ENCODE assay signal across 17 cellular contexts in the genomic region with DNA sequence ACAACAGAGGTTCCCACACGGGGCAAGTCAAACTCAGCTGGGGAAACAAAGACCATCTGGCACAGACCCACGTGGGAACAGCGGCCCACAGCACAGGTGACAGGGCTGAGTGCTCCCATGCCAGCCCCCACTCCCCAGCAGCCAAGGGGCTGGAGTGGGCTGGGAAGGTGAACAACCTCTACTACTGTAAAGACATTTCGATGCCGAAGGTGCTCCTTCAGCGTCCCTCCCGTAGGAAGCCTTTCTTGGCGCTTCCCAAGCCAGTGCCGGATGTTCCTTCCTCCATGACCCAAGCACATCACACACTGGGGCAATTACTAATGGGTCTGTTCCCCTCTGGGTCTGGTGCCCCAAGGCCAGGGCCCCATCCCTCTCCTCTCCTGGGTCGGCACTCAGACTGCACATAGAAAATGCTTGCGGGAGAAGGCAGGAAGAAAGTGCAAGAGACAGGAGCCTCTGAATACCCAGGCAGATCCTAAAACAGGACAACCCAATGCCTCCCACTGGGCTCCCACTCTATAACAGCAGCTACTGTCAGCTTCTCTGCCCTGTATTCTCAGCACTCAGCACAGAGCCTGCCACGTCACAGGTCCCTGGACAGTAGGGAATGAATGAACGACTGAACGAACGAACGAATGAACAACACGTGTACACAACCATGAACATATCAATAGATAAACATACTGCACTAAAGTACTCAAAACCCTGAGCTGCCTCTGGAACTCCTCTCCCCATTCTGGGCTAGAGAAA.
DNase-seq lines count a peak whose midpoint lies in the region; ATAC-seq and TF ChIP-seq lines count a peak whose summit lies in the region.
"Had no signal": no experiment of that assay in that cellular context is flagged by ENCODE, and none has a peak within 500 bp of the region (broad histone marks: within the 10 kb centered on the region; RNA-seq: fewer than 3 reads in every experiment).

No MANE protein-coding gene starts in this region.

- no peak for ATAC-seq in GM21786 (IDR thresholded peaks at IDR 0.05; ENCODE audit: unreplicated experiment)
- ATAC-seq in GM18498 (IDR thresholded peaks at IDR 0.05; ENCODE audit: unreplicated experiment) = no peak
- ATAC-seq: activated CD4-positive, CD25-positive, alpha-beta regulatory T cell treated with anti-CD3 and anti-CD28 coated beads, Interleukin-2, amount 50 U/mL, for 24 hours had no signal

- POLR2A ChIA-PET in A673 (lab: Charles Lee; ENCODE audit: low non-redundant PET) = no interaction called here

- TF ChIP-seq POLR2A in sigmoid colon (IDR thresholded peaks at IDR 0.05) = no peak

- H3K9me3 ChIP-seq in A673 (ENCODE audit: low read depth, low read length, poor library complexity, severe bottlenecking) (no peaks in the 10 kb centered on the region), Loucy (ENCODE audit: insufficient read depth, low read depth, low read length) (no peaks in the 10 kb centered on the region), sigmoid colon (no peaks in the 10 kb centered on the region)

- no peaks in the 10 kb centered on the region for H3K9me2 ChIP-seq in Loucy (replicated peaks; ENCODE audit: low read depth, low read length)

- H3K36me3 ChIP-seq in A673 (ENCODE audit: insufficient read depth, low read length, poor library complexity, severe bottlenecking) (no peaks in the 10 kb centered on the region), Loucy (ENCODE audit: insufficient read depth, low read length) (no peaks in the 10 kb centered on the region), sigmoid colon (peaks cover 0 to 9% (median under 1%) of the 10 kb centered on the region in 4 donors)

- no peak overlapping the region for H3K4me2 ChIP-seq in Loucy (ENCODE audit: low read depth, low read length, poor library complexity, severe bottlenecking)

- BruUV-seq in A673 (replicated peaks; lab: Mats Ljungman, UMichigan) = no TSS peak

- no peak overlapping the region for H3K4me3 ChIP-seq in A673 (ENCODE audit: low read depth, low read length, poor library complexity, severe bottlenecking)
- H3K4me3 ChIP-seq in Loucy (ENCODE audit: low read length, poor library complexity, severe bottlenecking) = no peak overlapping the region
- H3K4me3 ChIP-seq in sigmoid colon = no peak overlapping the region

- H3K9ac ChIP-seq in Loucy (ENCODE audit: low read depth, low read length, poor library complexity, severe bottlenecking) = peak overlapping the region; percentile 55

- H3K27ac ChIP-seq in A673 (ENCODE audit: low read depth, low read length, poor library complexity, severe bottlenecking) = peak overlapping the region; percentile 70
- peak overlapping the region in 3 of 4 donors; percentile 70 to 76 (median 76) for H3K27ac ChIP-seq in sigmoid colon

- H3K4me1 ChIP-seq in A673 (ENCODE audit: insufficient read depth, low read length, poor library complexity, severe bottlenecking) (peaks cover 28% of the 10 kb centered on the region), Loucy (ENCODE audit: insufficient read depth, low read length, poor library complexity, severe bottlenecking) (peaks cover 28% of the 10 kb centered on the region), sigmoid colon (peaks cover 0 to 39% (median 38%) of the 10 kb centered on the region in 4 donors)

- no peak overlapping the region for H2AFZ ChIP-seq in Loucy (ENCODE audit: low read length)

- no peaks in the 10 kb centered on the region for H3K27me3 ChIP-seq in A673 (replicated peaks; ENCODE audit: insufficient read depth, low read depth, low read length, poor library complexity)
- H3K27me3 ChIP-seq in Loucy (ENCODE audit: insufficient read depth, low read length, poor library complexity, severe bottlenecking) = no peaks in the 10 kb centered on the region
- no peaks in the 10 kb centered on the region for H3K27me3 ChIP-seq in sigmoid colon

- no peaks in the 10 kb centered on the region for H3K36me3 Mint-ChIP-seq in glutamatergic neuron (ENCODE audit: unreplicated experiment)

- TF ChIP-seq CTCF in A673 (conservative IDR thresholded peaks at IDR 0.05; ENCODE audit: low read depth, low read length) (no peak), Loucy (conservative IDR thresholded peaks at IDR 0.05; ENCODE audit: low read length) (no peak), glutamatergic neuron (IDR thresholded peaks at IDR 0.05; ENCODE audit: partially characterized antibody, unreplicated experiment) (no peak), sigmoid colon (IDR thresholded peaks at IDR 0.05) (no peak)

- H3K27me3 Mint-ChIP-seq in glutamatergic neuron (ENCODE audit: unreplicated experiment) = peaks cover 16% of the 10 kb centered on the region

- 89 to 92% methylated on average over 17 of the region's 17 CpGs for WGBS in sigmoid colon, 2 donors

- intact Hi-C loops in A673 (cut with micrococcal nuclease; ENCODE audit: unreplicated experiment) (loop anchor here (5.0 kb wide), 1 partner anchor 310 kb away; no protein-coding TSS in a partner anchor), sigmoid colon (cut with DNase I) (loop anchor here (10.0 kb wide), 1 partner anchor 313 kb away; no protein-coding TSS in a partner anchor)

- H3K9me3 Mint-ChIP-seq in glutamatergic neuron (ENCODE audit: unreplicated experiment) = peaks cover 24% of the 10 kb centered on the region
- H3K9me3 Mint-ChIP-seq: activated naive CD4-positive, alpha-beta T cell treated with anti-CD3 and anti-CD28 coated beads for 36 hours; endodermal cell had no signal

- no peaks in the 10 kb centered on the region for H4K20me1 ChIP-seq in Loucy (ENCODE audit: insufficient read depth, low read length, poor library complexity, severe bottlenecking)

- H3K4me1 Mint-ChIP-seq in glutamatergic neuron (ENCODE audit: low read depth, unreplicated experiment) = peaks cover 63% of the 10 kb centered on the region

- CTCF ChIA-PET in A673 (lab: Charles Lee) = no interaction called here

- TF ChIP-seq EP300 in sigmoid colon (IDR thresholded peaks at IDR 0.05) = no peak

- H3K4me3 Mint-ChIP-seq in glutamatergic neuron (ENCODE audit: unreplicated experiment) = no peak overlapping the region
- H3K4me3 Mint-ChIP-seq: activated naive CD4-positive, alpha-beta T cell treated with anti-CD3 and anti-CD28 coated beads for 36 hours; endodermal cell had no signal

- no peaks in the 10 kb centered on the region for H3F3A ChIP-seq in Loucy (ENCODE audit: low read depth)

- peak overlapping the region; percentile 73 for H3K27ac Mint-ChIP-seq in glutamatergic neuron (ENCODE audit: unreplicated experiment)
- H3K27ac Mint-ChIP-seq: activated naive CD4-positive, alpha-beta T cell treated with anti-CD3 and anti-CD28 coated beads for 36 hours; endodermal cell had no signal

- H3K79me2 ChIP-seq in Loucy (ENCODE audit: insufficient read depth, low read length) = no peaks in the 10 kb centered on the region

- DNase-seq in A673 (ENCODE audit: low spot score) (no peak), glutamatergic neuron (no peak), sigmoid colon (peak; percentile 50), OCI-M2 (lab: John Stamatoyannopoulos, UW; ENCODE audit: unreplicated experiment) (no peak)
- no peak for DNase-seq in stimulated activated CD4-positive, alpha-beta T cell treated with anti-CD3 and anti-CD28 coated beads, Interleukin-2, amount 100 ng/mL, for 48 hours
- DNase-seq: activated CD8-positive, alpha-beta memory T cell treated with anti-CD3 and anti-CD28 coated beads, Interleukin-2, amount 50 U/mL, for 4 hours; activated naive CD4-positive, alpha-beta T cell treated with anti-CD3 and anti-CD28 coated beads for 36 hours; DMS 273 treated with DMSO at 0.1 percent for 48 hours; endodermal cell; foreskin fibroblast; NCI-H774; stimulated activated CD4-positive, alpha-beta T cell treated with anti-CD3 and anti-CD28 coated beads, Interleukin-4, amount 100 ng/mL, for 4 hours; T-helper 1 cell had no signal
